Comparison of ENCODE assay signal across 8 cellular contexts in genomic region chr3:87260270-87260669, GRCh38. TPM values are rescaled to one million over a fixed set of nuclear protein-coding genes. Genes with fewer than 3 reads are reported as not detected.
DNase-seq lines count a peak whose midpoint lies in the region; ATAC-seq and TF ChIP-seq lines count a peak whose summit lies in the region.

No MANE protein-coding gene starts in this region.

- H3K27ac ChIP-seq in esophagus muscularis mucosa (replicated peaks in 1 of 4) (no peak overlapping the region), parathyroid adenoma (no peak overlapping the region)

- no peak for ATAC-seq in activated CD8-positive, alpha-beta memory T cell treated with anti-CD3 and anti-CD28 coated beads, Interleukin-2, amount 10 ng/mL, durations not matched to agents 7 days and 5 days
- ATAC-seq in GM21381 (IDR thresholded peaks at IDR 0.05; ENCODE audit: unreplicated experiment) (peak; percentile 66), WTC11 (peak; percentile 43; the same call in 1 of the 2 replicates)

- H3K27me3 ChIP-seq in esophagus muscularis mucosa (no peaks in the 10 kb centered on the region), parathyroid adenoma (ENCODE audit: control insufficient read depth, insufficient read depth, low read length) (no peaks in the 10 kb centered on the region)

- intact Hi-C loops in esophagus muscularis mucosa (cut with DNase I) = no loop called here

- no peak overlapping the region for H3K4me2 ChIP-seq in parathyroid adenoma (ENCODE audit: low read length)

- POLR2A ChIA-PET in WTC11 (lab: Charles Lee) = no interaction called here

- no peaks in the 10 kb centered on the region for H3K36me3 Mint-ChIP-seq in activated CD8-positive, alpha-beta memory T cell treated with anti-CD3 and anti-CD28 coated beads, Interleukin-2, amount 10 ng/mL, durations not matched to agents 7 days and 5 days
- H3K36me3 Mint-ChIP-seq in WTC11 = no peaks in the 10 kb centered on the region

- TF ChIP-seq EP300 in esophagus muscularis mucosa (IDR thresholded peaks at IDR 0.05) = no peak

- TF ChIP-seq POLR2A in esophagus muscularis mucosa (IDR thresholded peaks at IDR 0.05; ENCODE audit: low read depth) = no peak

- H3K9me3 ChIP-seq in esophagus muscularis mucosa (no peaks in the 10 kb centered on the region), parathyroid adenoma (ENCODE audit: control insufficient read depth, low read length) (no peaks in the 10 kb centered on the region)

- no peak overlapping the region for H3K4me3 Mint-ChIP-seq in activated CD8-positive, alpha-beta memory T cell treated with anti-CD3 and anti-CD28 coated beads, Interleukin-2, amount 10 ng/mL, durations not matched to agents 7 days and 5 days
- H3K4me3 Mint-ChIP-seq in WTC11 = no peak overlapping the region

- no peak overlapping the region for H2AFZ ChIP-seq in parathyroid adenoma

- H3K4me3 ChIP-seq in esophagus muscularis mucosa (no peak overlapping the region), parathyroid adenoma (ENCODE audit: low read depth, low read length) (no peak overlapping the region)

- H3K27ac Mint-ChIP-seq in activated CD8-positive, alpha-beta memory T cell treated with anti-CD3 and anti-CD28 coated beads, Interleukin-2, amount 10 ng/mL, durations not matched to agents 7 days and 5 days = no peak overlapping the region
- H3K27ac Mint-ChIP-seq in WTC11 = no peak overlapping the region

- peak; percentile 66 for DNase-seq in activated CD8-positive, alpha-beta memory T cell treated with anti-CD3 and anti-CD28 coated beads, Interleukin-2, amount 10 ng/mL, durations not matched to agents 7 days and 5 days
- DNase-seq in activated CD8-positive, alpha-beta memory T cell treated with anti-CD3 and anti-CD28 coated beads, Interleukin-2, amount 50 U/mL, for 48 hours = no peak
- DNase-seq in LHCN-M2 (ENCODE audit: low read depth) = peak; percentile 54
- peak; percentile 54 for DNase-seq in WTC11 (ENCODE audit: low spot score)
- DNase-seq in esophagus muscularis mucosa (ENCODE audit: extremely low spot score) = no peak
- no peak for DNase-seq in GM19240 (ENCODE audit: insufficient read length, low spot score)

- no peaks in the 10 kb centered on the region for H3K4me1 ChIP-seq in esophagus muscularis mucosa
- no peaks in the 10 kb centered on the region for H3K4me1 ChIP-seq in parathyroid adenoma

- H3K79me2 ChIP-seq in parathyroid adenoma = no peaks in the 10 kb centered on the region

- H3K4me1 Mint-ChIP-seq in activated CD8-positive, alpha-beta memory T cell treated with anti-CD3 and anti-CD28 coated beads, Interleukin-2, amount 10 ng/mL, durations not matched to agents 7 days and 5 days = peaks cover 3% of the 10 kb centered on the region
- H3K4me1 Mint-ChIP-seq in WTC11 = peaks cover 15% of the 10 kb centered on the region

- H3K9ac ChIP-seq in parathyroid adenoma = no peak overlapping the region

- no peaks in the 10 kb centered on the region for H3K9me3 Mint-ChIP-seq in activated CD8-positive, alpha-beta memory T cell treated with anti-CD3 and anti-CD28 coated beads, Interleukin-2, amount 10 ng/mL, durations not matched to agents 7 days and 5 days (ENCODE audit: low read depth)
- H3K9me3 Mint-ChIP-seq in WTC11 = no peaks in the 10 kb centered on the region

- 50% methylated on average over 4 of the region's 4 CpGs for WGBS in esophagus muscularis mucosa

- H3K36me3 ChIP-seq in esophagus muscularis mucosa (peaks cover 0 to 10% (median 1%) of the 10 kb centered on the region in 4 donors), parathyroid adenoma (ENCODE audit: control insufficient read depth, insufficient read depth, low read length) (no peaks in the 10 kb centered on the region)

- TF ChIP-seq CTCF in WTC11 (IDR thresholded peaks at IDR 0.05) = peak; percentile 40; the same call in 1 of the 2 replicates
- peak; percentile 35 to 63 (median 48) for TF ChIP-seq CTCF in esophagus muscularis mucosa (IDR thresholded peaks at IDR 0.05)
- peak; percentile 58 for TF ChIP-seq CTCF in parathyroid adenoma (IDR thresholded peaks at IDR 0.05)

- CTCF ChIA-PET in activated CD8-positive, alpha-beta memory T cell treated with anti-CD3 and anti-CD28 coated beads, Interleukin-2, amount 10 ng/mL, durations not matched to agents 7 days and 5 days (lab: Charles Lee) = interaction anchor here (1.0 to 2.6 kb wide), 12 partner anchors 10 to 745 kb away, joined by 3 to 18 read pairs (median 6); no protein-coding TSS in a partner anchor
- CTCF ChIA-PET in WTC11 (lab: Charles Lee) = interaction anchor here (0.6 to 2.3 kb wide), 6 partner anchors 12 to 745 kb away, joined by 3 to 7 read pairs (median 6); partner anchors contain the start of gene CHMP2B

- H3K27me3 Mint-ChIP-seq in activated CD8-positive, alpha-beta memory T cell treated with anti-CD3 and anti-CD28 coated beads, Interleukin-2, amount 10 ng/mL, durations not matched to agents 7 days and 5 days = peaks cover 3% of the 10 kb centered on the region
- H3K27me3 Mint-ChIP-seq in WTC11 (ENCODE audit: low read depth) = no peaks in the 10 kb centered on the region

TF ChIP-seq in WTC11, 78 proteins besides CTCF, POLR2A, EP300 and RAD21:
- TF ChIP-seq, protein P1, sequence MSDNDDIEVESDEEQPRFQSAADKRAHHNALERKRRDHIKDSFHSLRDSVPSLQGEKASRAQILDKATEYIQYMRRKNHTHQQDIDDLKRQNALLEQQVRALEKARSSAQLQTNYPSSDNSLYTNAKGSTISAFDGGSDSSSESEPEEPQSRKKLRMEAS (CRISPR knock-in tag; IDR thresholded peaks at IDR 0.05) = no peak
- TF ChIP-seq AR (CRISPR knock-in tag; IDR thresholded peaks at IDR 0.05) (no peak), FOXJ3 (CRISPR knock-in tag; IDR thresholded peaks at IDR 0.05; ENCODE audit: borderline replicate concordance) (no peak), FOXK1 (CRISPR knock-in tag; IDR thresholded peaks at IDR 0.05) (no peak), ESRRA (CRISPR knock-in tag; IDR thresholded peaks at IDR 0.05; ENCODE audit: borderline replicate concordance) (no peak)
- TF ChIP-seq, protein P2, sequence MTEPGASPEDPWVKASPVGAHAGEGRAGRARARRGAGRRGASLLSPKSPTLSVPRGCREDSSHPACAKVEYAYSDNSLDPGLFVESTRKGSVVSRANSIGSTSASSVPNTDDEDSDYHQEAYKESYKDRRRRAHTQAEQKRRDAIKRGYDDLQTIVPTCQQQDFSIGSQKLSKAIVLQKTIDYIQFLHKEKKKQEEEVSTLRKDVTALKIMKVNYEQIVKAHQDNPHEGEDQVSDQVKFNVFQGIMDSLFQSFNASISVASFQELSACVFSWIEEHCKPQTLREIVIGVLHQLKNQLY (CRISPR knock-in tag; IDR thresholded peaks at IDR 0.05) = no peak

RNA-seq across cellular contexts. Expression of gene POU1F1, which starts 16.1 kb away (rescaled TPM):
- not detected for total RNA-seq in activated CD8-positive, alpha-beta memory T cell treated with anti-CD3 and anti-CD28 coated beads, Interleukin-2, amount 10 ng/mL, durations not matched to agents 7 days and 5 days
- total RNA-seq in LHCN-M2 (2014; rRNA removed) = not detected in 2 replicates
- polyA plus RNA-seq in LHCN-M2 (2012) = not detected
- not detected in 3 replicates for total RNA-seq in WTC11 (2021)
- total RNA-seq in esophagus muscularis mucosa = not detected

RNA-seq across cellular contexts. Expression of gene CHMP2B, which starts 33.2 kb away (rescaled TPM):
- 10 to 100 TPM; 22.5 to 26.3 TPM for total RNA-seq in activated CD8-positive, alpha-beta memory T cell treated with anti-CD3 and anti-CD28 coated beads, Interleukin-2, amount 10 ng/mL, durations not matched to agents 7 days and 5 days
- total RNA-seq in LHCN-M2 (2014; rRNA removed) = 31.1 and 33.9 TPM in 2 replicates
- 13.9 TPM for polyA plus RNA-seq in LHCN-M2 (2012)
- total RNA-seq in WTC11 (2021) = 36.5 to 41.5 TPM (median 37.8 TPM) in 3 replicates
- 10 to 100 TPM; 32.6 to 50.1 (median 44.9) TPM for total RNA-seq in esophagus muscularis mucosa

Comparison
In these comparisons a context has a peak if more than half of its experiments do, and no peak if none do; other contexts are left out.
1. DNase-seq: peak in activated CD8-positive, alpha-beta memory T cell treated with anti-CD3 and anti-CD28 coated beads, Interleukin-2, amount 10 ng/mL, durations not matched to agents 7 days and 5 days (single experiment), LHCN-M2 (single experiment) and WTC11 (single experiment); none in activated CD8-positive, alpha-beta memory T cell treated with anti-CD3 and anti-CD28 coated beads, Interleukin-2, amount 50 U/mL, for 48 hours (single experiment), esophagus muscularis mucosa (single experiment) and GM19240 (single experiment).
2. Peak in every context shown above with its lines, with median percentiles within 50 percentile points of each other: CTCF ChIP-seq.